ENCODE assay signal across 16 cellular contexts in the genomic region with DNA sequence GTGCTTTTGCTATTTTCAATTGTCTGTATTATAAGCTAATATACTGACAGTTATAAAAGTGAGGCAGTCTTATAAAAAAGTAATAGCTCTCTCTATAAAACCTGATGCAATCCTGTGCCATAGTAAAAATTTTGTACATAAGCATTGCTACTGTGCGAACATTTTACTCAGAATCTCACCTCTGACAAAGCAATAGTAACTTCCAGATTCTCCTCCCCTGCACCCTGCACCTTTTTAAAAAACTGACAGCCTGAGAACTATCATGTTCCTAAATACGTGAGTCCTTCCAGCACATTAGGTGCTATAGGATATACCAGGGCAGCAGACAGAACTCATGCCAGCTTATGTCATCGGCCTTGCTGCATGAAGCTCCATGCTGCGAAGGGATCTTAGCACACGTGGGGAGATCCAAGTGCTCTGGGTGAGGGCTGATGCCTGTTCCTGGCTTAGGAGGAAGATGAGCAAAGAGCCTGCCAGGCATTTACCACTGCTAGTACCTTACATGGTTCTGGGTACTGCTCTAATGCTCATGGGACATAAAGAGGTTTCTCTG. TPM values are rescaled to one million over a fixed set of nuclear protein-coding genes. Genes with fewer than 3 reads are reported as not detected.
A peak's percentile ranks its signal among the peaks of the same experiment; 100 is the strongest.
DNase-seq lines count a peak whose midpoint lies in the region; ATAC-seq and TF ChIP-seq lines count a peak whose summit lies in the region.
"Had no signal": no experiment of that assay in that cellular context is flagged by ENCODE, and none has a peak within 500 bp of the region (broad histone marks: within the 10 kb centered on the region; RNA-seq: fewer than 3 reads in every experiment).

No MANE protein-coding gene starts in this region.

- no peak overlapping the region for H3K18ac ChIP-seq in IMR-90 (ENCODE audit: low read depth, low read length)

- ATAC-seq in IMR-90 (ENCODE audit: low read depth) (no peak), T-helper 17 cell (no peak), gastrocnemius medialis (no peak), GM21381 (IDR thresholded peaks at IDR 0.05; ENCODE audit: unreplicated experiment) (no peak)
- ATAC-seq: K562 had no signal

- no peak overlapping the region for H3K4me3 Mint-ChIP-seq in T-helper 17 cell
- no peak overlapping the region for H3K4me3 Mint-ChIP-seq in activated CD4-positive, alpha-beta T cell treated with anti-CD3 and anti-CD28 coated beads, Interleukin-2, amount 10 ng/mL, durations not matched to agents 7 days and 5 days
- no peak overlapping the region for H3K4me3 Mint-ChIP-seq in T-helper 2 cell treated with Interferon-gamma antibody and Interleukin-4, amounts not matched to agents 5 μg/mL and 100 μg/mL, for 36 hours

- CTCF ChIA-PET in IMR-90 (lab: Yijun Ruan, JAX): interaction anchor here (0.6 kb wide), 1 partner anchor 392 kb away, joined by 3 read pairs; no protein-coding TSS in a partner anchor
- CTCF ChIA-PET in activated CD4-positive, alpha-beta T cell treated with anti-CD3 and anti-CD28 coated beads, Interleukin-2, amount 10 ng/mL, durations not matched to agents 7 days and 5 days (lab: Charles Lee): interaction anchor here (1.0 to 1.3 kb wide), 2 partner anchors 18 to 145 kb away, joined by 3 read pairs; no protein-coding TSS in a partner anchor

- no peak overlapping the region for H3K14ac ChIP-seq in IMR-90 (replicated peaks; ENCODE audit: low read depth, low read length)

- H3K36me3 ChIP-seq in IMR-90 (ENCODE audit: control insufficient read depth, insufficient read depth, low read length) (no peaks in the 10 kb centered on the region), gastrocnemius medialis (no peaks in the 10 kb centered on the region)

- no peak overlapping the region for H3K9ac ChIP-seq in IMR-90 (ENCODE audit: low read depth, low read length)

- H2BK120ac ChIP-seq in IMR-90 (ENCODE audit: low read depth, low read length): peak overlapping the region; percentile 34; the same call in 1 of the 2 replicates

- 0 out of 2 replicates have a peak overlapping the region, but pooled peaks have one; percentile 9 for H2BK20ac ChIP-seq in IMR-90 (ENCODE audit: low read depth, low read length)

- H3K9me3 Mint-ChIP-seq in activated CD4-positive, alpha-beta T cell treated with anti-CD3 and anti-CD28 coated beads, Interleukin-2, amount 10 ng/mL, durations not matched to agents 7 days and 5 days: peaks cover 2% of the 10 kb centered on the region
- H3K9me3 Mint-ChIP-seq in T-helper 2 cell treated with Interferon-gamma antibody and Interleukin-4, amounts not matched to agents 5 μg/mL and 100 μg/mL, for 36 hours: peaks cover 4% of the 10 kb centered on the region
- H3K9me3 Mint-ChIP-seq: activated T-helper 2 cell treated with anti-CD3 and anti-CD28 coated beads, Interferon-gamma antibody, Interleukin-2, Interleukin-4, amounts not matched to agents 10 μg/mL and 5 μg/mL and 100 μg/mL, durations not matched to agents 14 hours and 24 hours and 36 hours had no signal

- H3K4me2 ChIP-seq in IMR-90 (ENCODE audit: low read depth, low read length): no peak overlapping the region

- H3K4me1 Mint-ChIP-seq in T-helper 17 cell: peaks cover 19% of the 10 kb centered on the region
- peaks cover 10% of the 10 kb centered on the region for H3K4me1 Mint-ChIP-seq in activated CD4-positive, alpha-beta T cell treated with anti-CD3 and anti-CD28 coated beads, Interleukin-2, amount 10 ng/mL, durations not matched to agents 7 days and 5 days
- H3K4me1 Mint-ChIP-seq in T-helper 2 cell treated with Interferon-gamma antibody and Interleukin-4, amounts not matched to agents 5 μg/mL and 100 μg/mL, for 36 hours (ENCODE audit: low read depth): peaks cover 8% of the 10 kb centered on the region

- H2BK5ac ChIP-seq in IMR-90 (ENCODE audit: low read depth, low read length, poor library complexity, severe bottlenecking): no peak overlapping the region

- peak overlapping the region; percentile 65; the same call in 1 of the 3 replicates for H2BK15ac ChIP-seq in IMR-90 (ENCODE audit: low read depth, low read length)

- in situ Hi-C loops in IMR-90 (cut with MboI; ENCODE audit: low sequenced_read_pairs): no loop called here
- in situ Hi-C loops in gastrocnemius medialis (cut with MboI; ENCODE audit: low sequenced_read_pairs in 4 of 4): no loop called here

- TF ChIP-seq POLR2A in IMR-90 (IDR thresholded peaks at IDR 0.05; ENCODE audit: low read depth, low read length) (no peak), gastrocnemius medialis (IDR thresholded peaks at IDR 0.05) (no peak)

- H3K9me3 ChIP-seq in IMR-90 (ENCODE audit: control insufficient read depth, insufficient read depth, low read length): no peaks in the 10 kb centered on the region
- no peaks in the 10 kb centered on the region for H3K9me3 ChIP-seq in T-helper 17 cell (ENCODE audit: control insufficient read depth, low read length, poor library complexity, severe bottlenecking)
- H3K9me3 ChIP-seq in gastrocnemius medialis: no peaks in the 10 kb centered on the region

- H3K27ac ChIP-seq in IMR-90 (ENCODE audit: insufficient read depth, low read length) (no peak overlapping the region), gastrocnemius medialis (peak overlapping the region; percentile 95 to 96 (median 96))

- H3K27me3 ChIP-seq in IMR-90 (ENCODE audit: control insufficient read depth, insufficient read depth, low read length) (no peaks in the 10 kb centered on the region), gastrocnemius medialis (no peaks in the 10 kb centered on the region)

- no peak for TF ChIP-seq CTCF in IMR-90 (conservative IDR thresholded peaks at IDR 0.05; ENCODE audit: low read depth, low read length)
- no peak for TF ChIP-seq CTCF in fibroblast of the aortic adventitia (IDR thresholded peaks at IDR 0.05; ENCODE audit: insufficient read depth, low read length)
- TF ChIP-seq CTCF in gastrocnemius medialis (IDR thresholded peaks at IDR 0.05 in 4 of 5, conservative IDR thresholded peaks at IDR 0.05 in 1 of 5): no peak

- 88% methylated on average over 3 of the region's 5 CpGs; no CpG with 5 or more reads in 1 of the 2 experiments for WGBS in IMR-90 (ENCODE audit: extremely low coverage in 2 of 2, insufficient read length in 1 of 2), 2 experiments

- no peaks in the 10 kb centered on the region for H3K36me3 Mint-ChIP-seq in T-helper 17 cell (ENCODE audit: low read depth)
- H3K36me3 Mint-ChIP-seq in activated CD4-positive, alpha-beta T cell treated with anti-CD3 and anti-CD28 coated beads, Interleukin-2, amount 10 ng/mL, durations not matched to agents 7 days and 5 days (ENCODE audit: low read depth): no peaks in the 10 kb centered on the region
- no peaks in the 10 kb centered on the region for H3K36me3 Mint-ChIP-seq in T-helper 2 cell treated with Interferon-gamma antibody and Interleukin-4, amounts not matched to agents 5 μg/mL and 100 μg/mL, for 36 hours (ENCODE audit: low read depth)

- H3K27ac Mint-ChIP-seq in T-helper 17 cell: peak overlapping the region; percentile 66
- H3K27ac Mint-ChIP-seq in activated CD4-positive, alpha-beta T cell treated with anti-CD3 and anti-CD28 coated beads, Interleukin-2, amount 10 ng/mL, durations not matched to agents 7 days and 5 days: no peak overlapping the region
- H3K27ac Mint-ChIP-seq in T-helper 2 cell treated with Interferon-gamma antibody and Interleukin-4, amounts not matched to agents 5 μg/mL and 100 μg/mL, for 36 hours: no peak overlapping the region

- H4K5ac ChIP-seq in IMR-90 (ENCODE audit: low read depth, low read length): no peak overlapping the region

- no peak overlapping the region for H2AFZ ChIP-seq in IMR-90 (replicated peaks; ENCODE audit: low read length, poor library complexity)

- H2AK9ac ChIP-seq in IMR-90 (replicated peaks; ENCODE audit: low read depth, low read length, poor library complexity): no peak overlapping the region

- no peak for TF ChIP-seq RAD21 in IMR-90 (IDR thresholded peaks at IDR 0.05; ENCODE audit: low read length)

- H3K79me1 ChIP-seq in IMR-90 (ENCODE audit: low read depth in 1 of 2, low read length in 2 of 2): peaks cover 19 to 73% of the 10 kb centered on the region in 2 experiments

- H4K91ac ChIP-seq in IMR-90 (ENCODE audit: insufficient read depth, low read depth, low read length): peak overlapping the region; percentile 32

- BruUV-seq in IMR-90 (replicated peaks; lab: Mats Ljungman, UMichigan): no TSS peak

- peak overlapping the region; percentile 41; the same call in 1 of the 2 replicates for H3K4ac ChIP-seq in IMR-90 (ENCODE audit: low read depth, low read length)

- no peaks in the 10 kb centered on the region for H3K27me3 Mint-ChIP-seq in T-helper 17 cell
- no peaks in the 10 kb centered on the region for H3K27me3 Mint-ChIP-seq in activated CD4-positive, alpha-beta T cell treated with anti-CD3 and anti-CD28 coated beads, Interleukin-2, amount 10 ng/mL, durations not matched to agents 7 days and 5 days
- H3K27me3 Mint-ChIP-seq in T-helper 2 cell treated with Interferon-gamma antibody and Interleukin-4, amounts not matched to agents 5 μg/mL and 100 μg/mL, for 36 hours (ENCODE audit: low read depth): no peaks in the 10 kb centered on the region

- H3K4me1 ChIP-seq in IMR-90 (ENCODE audit: control insufficient read depth, insufficient read depth, low read length) (peaks cover 27% of the 10 kb centered on the region), gastrocnemius medialis (peaks cover 84 to 91% of the 10 kb centered on the region in 2 donors)

- H3K9me1 ChIP-seq in IMR-90 (ENCODE audit: insufficient read depth, low read length): peaks cover 12% of the 10 kb centered on the region

- intact Hi-C loops in IMR-90 (cut with micrococcal nuclease): loop anchor here (5.0 kb wide), 4 partner anchors 54 to 411 kb away; no protein-coding TSS in a partner anchor
- intact Hi-C loops in gastrocnemius medialis (cut with DNase I; ENCODE audit: low total_unique reads): loop anchor here (2.0 to 5.0 kb wide), 2 partner anchors 39 to 59 kb away; no protein-coding TSS in a partner anchor

- H3K4me3 ChIP-seq in IMR-90 (ENCODE audit: insufficient read depth, low read depth, low read length): no peak overlapping the region
- H3K4me3 ChIP-seq in fibroblast of the aortic adventitia (ENCODE audit: low read depth, low read length): no peak overlapping the region
- H3K4me3 ChIP-seq in gastrocnemius medialis: no peak overlapping the region
- H3K4me3 ChIP-seq: K562 had no signal

- no peak overlapping the region for H3K56ac ChIP-seq in IMR-90 (ENCODE audit: extremely low read depth, insufficient read depth, low read length)

- peak overlapping the region; percentile 56; the same call in 1 of the 2 replicates for H2AK5ac ChIP-seq in IMR-90 (ENCODE audit: low read depth, low read length)

- no peak overlapping the region for H3K23ac ChIP-seq in IMR-90 (ENCODE audit: low read depth, low read length)

- H4K8ac ChIP-seq in IMR-90 (ENCODE audit: low read depth in 2 of 2, low read length in 2 of 2): no peak overlapping the region; a peak in 1 of 4 replicates

- POLR2A ChIA-PET in IMR-90 (lab: Charles Lee; ENCODE audit: unreplicated experiment): no interaction called here
- POLR2A ChIA-PET in activated CD4-positive, alpha-beta T cell treated with anti-CD3 and anti-CD28 coated beads, Interleukin-2, amount 10 ng/mL, durations not matched to agents 7 days and 5 days (lab: Charles Lee): no interaction called here

- no peak for DNase-seq in IMR-90
- DNase-seq in T-helper 17 cell: no peak
- peak; percentile 34 for DNase-seq in fibroblast of the aortic adventitia (ENCODE audit: low read depth)
- DNase-seq in gastrocnemius medialis: peak in 1 of 2 donors; percentile 71
- DNase-seq in NCI-H446 treated with DMSO at 0.1 percent for 48 hours (lab: John Stamatoyannopoulos, UW): no peak
- no peak for DNase-seq in activated CD4-positive, alpha-beta T cell treated with anti-CD3 and anti-CD28 coated beads, Interleukin-2, amount 10 ng/mL, durations not matched to agents 7 days and 5 days
- no peak for DNase-seq in T-helper 2 cell treated with Interferon-gamma antibody and Interleukin-4, amounts not matched to agents 5 μg/mL and 100 μg/mL, for 36 hours (ENCODE audit: low spot score)
- DNase-seq: effector memory CD4-positive, alpha-beta T cell; NCI-H1048; NCI-H2029; occipital lobe; SHP77; stimulated activated CD4-positive, alpha-beta T cell treated with anti-CD3 and anti-CD28 coated beads, Interleukin-4, amount 100 ng/mL, for 1 hour had no signal

- peaks cover 16% of the 10 kb centered on the region; the same call in 1 of the 2 replicates for H4K20me1 ChIP-seq in IMR-90 (ENCODE audit: insufficient read depth, low read length)

- dilution Hi-C loops in IMR-90 (cut with HindIII; ENCODE audit: low sequenced_read_pairs, unreplicated experiment): no loop called here

RNA-seq across cellular contexts. Expression of a gene that starts 43.3 kb away (rescaled TPM):
- total RNA-seq in IMR-90 (2012; rRNA removed) (11.5 and 13.6 TPM in 2 replicates), T-helper 17 cell (10 to 100 TPM; 39.5 to 46.4 TPM), fibroblast of the aortic adventitia (ENCODE audit: low replicate concordance) (97.7 and 309 TPM in 2 replicates), gastrocnemius medialis (1,000 to 10,000 TPM; 1,040 to 1,354 (median 1,121) TPM)
- polyA plus RNA-seq in IMR-90 (2012; rRNA removed): 10.9 and 11.6 TPM in 2 replicates
- polyA plus RNA-seq in IMR-90 (2012; cell fraction: cytosol; rRNA removed): 4.9 and 6.7 TPM in 2 replicates
- 19.7 and 44.0 TPM in 2 replicates for polyA plus RNA-seq in IMR-90 (2012; cell fraction: nucleus; rRNA removed; ENCODE audit: low replicate concordance)
- total RNA-seq in activated CD4-positive, alpha-beta T cell treated with anti-CD3 and anti-CD28 coated beads, Interleukin-2, amount 10 ng/mL, durations not matched to agents 7 days and 5 days: 10 to 100 TPM; 22.6 to 26.8 TPM
